ENCODE assay signal across 13 cellular contexts in the genomic region with DNA sequence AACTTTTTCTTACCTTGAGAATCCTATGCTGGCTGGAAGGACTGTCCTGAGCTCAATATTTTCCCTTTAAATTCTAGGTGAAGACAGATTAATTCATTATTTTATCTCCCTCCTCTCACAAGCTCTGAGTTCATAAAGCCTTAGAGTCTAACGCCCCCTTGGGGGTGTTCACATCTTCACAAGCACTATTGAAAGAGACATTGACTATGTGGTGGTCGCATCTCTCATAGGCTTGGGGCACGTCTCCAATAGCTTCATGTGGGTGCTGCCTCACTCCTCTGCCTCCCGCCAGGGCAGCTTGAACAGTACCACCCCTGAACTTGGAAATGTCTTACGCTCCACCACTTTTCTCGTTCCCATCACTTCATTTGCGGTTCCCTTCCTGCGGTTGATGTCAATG.
DNase-seq lines count a peak whose midpoint lies in the region; ATAC-seq, FAIRE-seq and TF ChIP-seq lines count a peak whose summit lies in the region.
"Had no signal": no experiment of that assay in that cellular context is flagged by ENCODE, and none has a peak within 500 bp of the region (broad histone marks: within the 10 kb centered on the region; RNA-seq: fewer than 3 reads in every experiment).

No MANE protein-coding gene starts in this region.

- no peak for TF ChIP-seq RAD21 in HepG2 (CRISPR knock-in tag; IDR thresholded peaks at IDR 0.05)

- H3K27ac ChIP-seq in HepG2 (ENCODE audit: extremely low read length, insufficient read depth, low read length), result no peak overlapping the region
- H3K27ac ChIP-seq in right lobe of liver, result no peak overlapping the region
- H3K27ac ChIP-seq: colonic mucosa, neutrophil had no signal

- H3K4me3 ChIP-seq in HepG2 (replicated peaks in 1 of 3; ENCODE audit: insufficient read depth in 1 of 3, low read depth in 2 of 3, low read length in 3 of 3), result no peak overlapping the region
- no peak overlapping the region for H3K4me3 ChIP-seq in right lobe of liver
- H3K4me3 ChIP-seq: colonic mucosa had no signal

- H3K4me1 Mint-ChIP-seq in immature natural killer cell, result no peaks in the 10 kb centered on the region

- no peak overlapping the region for H3K4me2 ChIP-seq in HepG2 (ENCODE audit: low read depth, low read length)

- peaks cover 0 to 10% (median 0%) of the 10 kb centered on the region in 3 donors for H3K27me3 Mint-ChIP-seq in immature natural killer cell (ENCODE audit: low read depth in 3 of 3)

- WGBS in HepG2 (ENCODE audit: low lambda C conversion rate), result 16% methylated on average over 8 of the region's 8 CpGs
- WGBS in right lobe of liver (ENCODE audit: insufficient coverage, low coverage, low lambda C conversion rate, missing lambda C conversion rate), result 50% methylated on average over 7 of the region's 8 CpGs

- H3K36me3 ChIP-seq in HepG2 (replicated peaks in 1 of 2; ENCODE audit: control insufficient read depth in 1 of 2, insufficient read depth in 2 of 2, low read length in 2 of 2), result no peaks in the 10 kb centered on the region
- H3K36me3 ChIP-seq in right lobe of liver, result no peaks in the 10 kb centered on the region
- H3K36me3 ChIP-seq: colonic mucosa, neutrophil had no signal

- no peak overlapping the region for H2AFZ ChIP-seq in HepG2 (ENCODE audit: low read length)

- TF ChIP-seq CTCF in HepG2 (CRISPR knock-in tag; IDR thresholded peaks at IDR 0.05) (peak; percentile 25; the same call in 1 of the 2 replicates), right lobe of liver (IDR thresholded peaks at IDR 0.05) (no peak)

- DNase-seq in HepG2 (ENCODE audit: low spot score), result peak; percentile 7
- no peak for DNase-seq in right lobe of liver
- DNase-seq in NCI-H460 (ENCODE audit: extremely low read depth, low read depth), result peak; percentile 22
- DNase-seq in erythroblast (lab: John Stamatoyannopoulos, UW), result peak; percentile 23 to 33
- DNase-seq in immature natural killer cell, result no peak
- no peak for DNase-seq in activated CD4-positive, alpha-beta T cell treated with anti-CD3 and anti-CD28 coated beads for 48 hours
- DNase-seq: activated CD4-positive, CD25-positive, alpha-beta regulatory T cell treated with anti-CD3 and anti-CD28 coated beads, Interleukin-2, amount 50 U/mL, for 72 hours; CD4-positive, alpha-beta T cell; colonic mucosa; OCI-M1 had no signal

- POLR2A ChIA-PET in HepG2 (lab: Yijun Ruan, JAX), result no interaction called here

- CTCF ChIA-PET in HepG2 (lab: Yijun Ruan, JAX; ENCODE audit: low intra/inter-chr PET ratio, low total read pairs), result no interaction called here

- no peak for TF ChIP-seq EP300 in HepG2 (IDR thresholded peaks at IDR 0.05; ENCODE audit: low read depth in 2 of 2, low read length in 2 of 2)
- no peak for TF ChIP-seq EP300 in HepG2 (CRISPR knock-in tag; IDR thresholded peaks at IDR 0.05; ENCODE audit: borderline replicate concordance)

- H3K9me3 ChIP-seq in HepG2 (ENCODE audit: low read length) (no peaks in the 10 kb centered on the region), right lobe of liver (no peaks in the 10 kb centered on the region)
- H3K9me3 ChIP-seq: colonic mucosa, neutrophil had no signal

- TF ChIP-seq POLR2A in HepG2 (IDR thresholded peaks at IDR 0.05; ENCODE audit: insufficient read depth in 1 of 2, low read depth in 2 of 2, low read length in 2 of 2) (no peak), right lobe of liver (IDR thresholded peaks at IDR 0.05) (no peak), erythroblast (IDR thresholded peaks at IDR 0.05; ENCODE audit: low read length) (no peak)

- no peak for ATAC-seq in HepG2
- ATAC-seq in right lobe of liver, result no peak
- ATAC-seq in GM19035 (IDR thresholded peaks at IDR 0.05; ENCODE audit: unreplicated experiment), result no peak
- no peak for ATAC-seq in GM18502 (IDR thresholded peaks at IDR 0.05; ENCODE audit: poor library complexity, unreplicated experiment)

- H3K9ac ChIP-seq in HepG2 (ENCODE audit: insufficient read depth, low read depth, low read length), result no peak overlapping the region

- intact Hi-C loops in HepG2 (cut with micrococcal nuclease; ENCODE audit: unreplicated experiment), result no loop called here
- intact Hi-C loops in right lobe of liver (cut with DNase I), result no loop called here

- no peaks in the 10 kb centered on the region for H3K9me3 Mint-ChIP-seq in immature natural killer cell
- H3K9me3 Mint-ChIP-seq: CD4-positive, alpha-beta T cell had no signal

- H3K27ac Mint-ChIP-seq in immature natural killer cell, result no peak overlapping the region
- H3K27ac Mint-ChIP-seq: CD4-positive, alpha-beta T cell had no signal

- no peaks in the 10 kb centered on the region for H3K4me1 ChIP-seq in HepG2 (ENCODE audit: insufficient read depth, low read length)
- H3K4me1 ChIP-seq in right lobe of liver, result no peaks in the 10 kb centered on the region
- H3K4me1 ChIP-seq: colonic mucosa had no signal

- no TSS peak for BruUV-seq in HepG2 (replicated peaks; lab: Mats Ljungman, UMichigan)

- no peaks in the 10 kb centered on the region for H4K20me1 ChIP-seq in HepG2 (ENCODE audit: insufficient read depth, low read length)

- in situ Hi-C loops in HepG2 (cut with HindIII; ENCODE audit: extremely low pct_ligation_motif_present, low pct_unique_long_range_greater_than_20kb), result no loop called here

- no peaks in the 10 kb centered on the region for H3K36me3 Mint-ChIP-seq in immature natural killer cell

- no peak for FAIRE-seq in HepG2 (lab: Jason Lieb, UNC)

- H3K4me3 Mint-ChIP-seq in immature natural killer cell, result no peak overlapping the region
- H3K4me3 Mint-ChIP-seq: CD4-positive, alpha-beta T cell had no signal

- H3K27me3 ChIP-seq in HepG2 (ENCODE audit: control insufficient read depth in 1 of 2, insufficient read depth in 2 of 2, low read length in 2 of 2) (peaks cover 0 to 12% of the 10 kb centered on the region in 2 experiments; a peak in 2 of 5 replicates), right lobe of liver (no peaks in the 10 kb centered on the region)
- H3K27me3 ChIP-seq: colonic mucosa had no signal

- no peaks in the 10 kb centered on the region for H3K79me2 ChIP-seq in HepG2 (ENCODE audit: insufficient read depth, low read length)

TF ChIP-seq in HepG2, 621 proteins besides CTCF, POLR2A, EP300 and RAD21:
- no peak for TF ChIP-seq PRDM10 (CRISPR knock-in tag; IDR thresholded peaks at IDR 0.05; ENCODE audit: low read depth)
- TF ChIP-seq STAG1 (CRISPR knock-in tag; IDR thresholded peaks at IDR 0.05), result peak; percentile 33

Comparison
In these comparisons a context has a peak if more than half of its experiments do, and no peak if none do; other contexts are left out.
1. DNase-seq: peak in HepG2 (single experiment), NCI-H460 (single experiment) and erythroblast (2 of 2); none in right lobe of liver (0 of 3), immature natural killer cell (0 of 3) and activated CD4-positive, alpha-beta T cell treated with anti-CD3 and anti-CD28 coated beads for 48 hours (single experiment).